ENCODE assay signal across 14 cellular contexts in the genomic region with DNA sequence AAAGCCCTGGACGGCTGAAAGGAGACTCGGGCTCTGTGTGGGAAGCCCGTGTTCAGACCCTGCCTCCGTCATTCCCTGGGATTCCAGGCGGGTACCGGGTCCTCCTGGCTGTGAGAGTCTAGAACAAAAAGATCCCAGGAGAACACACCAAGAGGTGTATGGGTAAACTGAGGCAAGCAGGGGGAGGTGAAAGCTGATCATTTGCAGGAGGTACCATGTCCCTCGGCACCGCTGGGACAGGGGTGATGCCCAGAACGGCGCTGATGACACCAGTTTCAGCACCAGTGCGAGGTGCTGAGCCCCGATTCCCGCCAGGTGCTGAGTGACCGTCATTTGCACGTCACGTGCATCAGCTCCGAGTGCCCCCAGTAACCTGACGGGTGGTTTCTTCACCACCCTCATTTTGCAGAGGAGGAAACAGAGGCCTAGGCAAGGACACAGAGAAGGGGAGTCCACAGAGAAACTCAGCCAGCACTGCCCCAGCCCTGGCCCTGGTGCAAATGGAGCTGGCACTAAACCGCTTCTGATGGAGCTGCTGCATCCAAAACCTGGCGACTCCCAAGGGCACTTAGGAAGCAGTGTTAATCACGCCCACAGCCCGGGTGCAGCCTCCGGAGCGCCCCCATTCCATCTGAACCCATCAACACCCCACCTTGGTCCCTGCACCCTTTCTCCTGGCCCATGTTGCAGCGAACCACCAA. TPM values are rescaled to one million over a fixed set of nuclear protein-coding genes. Genes with fewer than 3 reads are reported as not detected.
DNase-seq lines count a peak whose midpoint lies in the region; ATAC-seq, FAIRE-seq and TF ChIP-seq lines count a peak whose summit lies in the region.
"Had no signal": no experiment of that assay in that cellular context is flagged by ENCODE, and none has a peak within 500 bp of the region (broad histone marks: within the 10 kb centered on the region; RNA-seq: fewer than 3 reads in every experiment).

No MANE protein-coding gene starts in this region.

- no peaks in the 10 kb centered on the region for H3K36me3 Mint-ChIP-seq in natural killer cell
- H3K36me3 Mint-ChIP-seq in natural killer cell treated with Interleukin-12 subunit alpha and Interleukin-12 subunit beta and Interleukin-15 and Interleukin-18, amount 100 ng/mL, for 72 hours: no peaks in the 10 kb centered on the region
- no peaks in the 10 kb centered on the region for H3K36me3 Mint-ChIP-seq in astrocyte (ENCODE audit: low read depth, unreplicated experiment)
- no peaks in the 10 kb centered on the region for H3K36me3 Mint-ChIP-seq in nephron progenitor cell (ENCODE audit: low read depth)
- H3K36me3 Mint-ChIP-seq: activated naive CD4-positive, alpha-beta T cell treated with anti-CD3 and anti-CD28 coated beads, Interleukin-2, amount 50 U/mL, for 24 hours had no signal

- H3K4me3 Mint-ChIP-seq in natural killer cell (no peak overlapping the region), astrocyte (ENCODE audit: unreplicated experiment) (no peak overlapping the region), nephron progenitor cell (no peak overlapping the region)
- no peak overlapping the region for H3K4me3 Mint-ChIP-seq in natural killer cell treated with Interleukin-12 subunit alpha and Interleukin-12 subunit beta and Interleukin-15 and Interleukin-18, amount 100 ng/mL, for 72 hours
- H3K4me3 Mint-ChIP-seq: activated CD4-positive, alpha-beta T cell treated with anti-CD3 and anti-CD28 coated beads for 36 hours; activated naive CD4-positive, alpha-beta T cell treated with anti-CD3 and anti-CD28 coated beads, Interleukin-2, amount 50 U/mL, for 24 hours had no signal

- no peaks in the 10 kb centered on the region for H3K9me3 ChIP-seq in astrocyte (ENCODE audit: insufficient read depth, low read depth, low read length)
- H3K9me3 ChIP-seq: upper lobe of left lung had no signal

- H3K9ac ChIP-seq in astrocyte (ENCODE audit: low read length): no peak overlapping the region

- ATAC-seq in natural killer cell: no peak
- ATAC-seq in natural killer cell treated with Interleukin-12 subunit alpha and Interleukin-12 subunit beta and Interleukin-15 and Interleukin-18, amount 100 ng/mL, for 72 hours: no peak

- H3K79me2 ChIP-seq in astrocyte (ENCODE audit: insufficient read depth, low read length): no peaks in the 10 kb centered on the region

- H3K9me3 Mint-ChIP-seq in natural killer cell (no peaks in the 10 kb centered on the region), astrocyte (ENCODE audit: unreplicated experiment) (peaks cover 1% of the 10 kb centered on the region), nephron progenitor cell (no peaks in the 10 kb centered on the region)
- no peaks in the 10 kb centered on the region for H3K9me3 Mint-ChIP-seq in natural killer cell treated with Interleukin-12 subunit alpha and Interleukin-12 subunit beta and Interleukin-15 and Interleukin-18, amount 100 ng/mL, for 72 hours
- H3K9me3 Mint-ChIP-seq: activated naive CD4-positive, alpha-beta T cell treated with anti-CD3 and anti-CD28 coated beads, Interleukin-2, amount 50 U/mL, for 24 hours had no signal

- TF ChIP-seq CTCF in natural killer cell (IDR thresholded peaks at IDR 0.05): peak; percentile 19
- peak; percentile 11 for TF ChIP-seq CTCF in astrocyte (IDR thresholded peaks at IDR 0.05; ENCODE audit: insufficient read depth, low read depth, low read length)
- peak; percentile 13 for TF ChIP-seq CTCF in nephron progenitor cell (IDR thresholded peaks at IDR 0.05)

- intact Hi-C loops in natural killer cell (cut with micrococcal nuclease) (loop anchor here (1.0 to 10.0 kb wide), 4 partner anchors 148 to 1114 kb away; a partner anchor contains a TSS), head of caudate nucleus (cut with DNase I) (loop anchor here (2.0 to 10.0 kb wide), 2 partner anchors 54 to 108 kb away; no protein-coding TSS in a partner anchor)

- H3K27ac Mint-ChIP-seq in natural killer cell (no peak overlapping the region), astrocyte (ENCODE audit: unreplicated experiment) (no peak overlapping the region), nephron progenitor cell (no peak overlapping the region)
- H3K27ac Mint-ChIP-seq in natural killer cell treated with Interleukin-12 subunit alpha and Interleukin-12 subunit beta and Interleukin-15 and Interleukin-18, amount 100 ng/mL, for 72 hours: peak overlapping the region in 1 of 2 donors; percentile 31
- H3K27ac Mint-ChIP-seq: activated CD4-positive, alpha-beta T cell treated with anti-CD3 and anti-CD28 coated beads for 36 hours; activated naive CD4-positive, alpha-beta T cell treated with anti-CD3 and anti-CD28 coated beads, Interleukin-2, amount 50 U/mL, for 24 hours had no signal

- no peak for DNase-seq in natural killer cell
- no peak for DNase-seq in natural killer cell treated with Interleukin-12 subunit alpha and Interleukin-12 subunit beta and Interleukin-15 and Interleukin-18, amount 100 ng/mL, for 72 hours (ENCODE audit: low spot score)
- no peak for DNase-seq in astrocyte (ENCODE audit: low read depth)
- no peak for DNase-seq in nephron progenitor cell
- no peak for DNase-seq in activated T-cell treated with anti-CD3 and anti-CD28 coated beads for 4 hours
- DNase-seq in NCI-H524 (lab: John Stamatoyannopoulos, UW): no peak
- DNase-seq in head of caudate nucleus: no peak
- no peak for DNase-seq in putamen (ENCODE audit: low spot score)

- H3K27me3 Mint-ChIP-seq in natural killer cell (ENCODE audit: low read depth in 2 of 2) (peaks cover 0 to 8% of the 10 kb centered on the region in 2 donors), astrocyte (ENCODE audit: low read depth, unreplicated experiment) (peaks cover 35% of the 10 kb centered on the region), nephron progenitor cell (ENCODE audit: low read depth, poor library complexity) (peaks cover 15% of the 10 kb centered on the region)
- peaks cover 0 to 4% of the 10 kb centered on the region in 2 donors for H3K27me3 Mint-ChIP-seq in natural killer cell treated with Interleukin-12 subunit alpha and Interleukin-12 subunit beta and Interleukin-15 and Interleukin-18, amount 100 ng/mL, for 72 hours
- H3K27me3 Mint-ChIP-seq: activated CD4-positive, alpha-beta T cell treated with anti-CD3 and anti-CD28 coated beads for 36 hours; activated naive CD4-positive, alpha-beta T cell treated with anti-CD3 and anti-CD28 coated beads, Interleukin-2, amount 50 U/mL, for 24 hours had no signal

- peaks cover 29% of the 10 kb centered on the region for H4K20me1 ChIP-seq in astrocyte (ENCODE audit: insufficient read depth, low read length)

- peaks cover 11 to 16% of the 10 kb centered on the region in 2 donors for H3K4me1 Mint-ChIP-seq in natural killer cell
- H3K4me1 Mint-ChIP-seq in natural killer cell treated with Interleukin-12 subunit alpha and Interleukin-12 subunit beta and Interleukin-15 and Interleukin-18, amount 100 ng/mL, for 72 hours (ENCODE audit: low read depth in 2 of 2): peaks cover 5 to 14% of the 10 kb centered on the region in 2 donors
- no peaks in the 10 kb centered on the region for H3K4me1 Mint-ChIP-seq in astrocyte (ENCODE audit: low read depth, unreplicated experiment)
- H3K4me1 Mint-ChIP-seq in nephron progenitor cell: peaks cover 36% of the 10 kb centered on the region

- H3K36me3 ChIP-seq in astrocyte (ENCODE audit: insufficient read depth, low read length): no peaks in the 10 kb centered on the region
- H3K36me3 ChIP-seq: upper lobe of left lung had no signal

- H3K27ac ChIP-seq in astrocyte (ENCODE audit: low read depth, low read length): no peak overlapping the region
- H3K27ac ChIP-seq: upper lobe of left lung had no signal

- no peak overlapping the region for H3K4me3 ChIP-seq in astrocyte (ENCODE audit: insufficient read depth, low read depth, low read length)
- H3K4me3 ChIP-seq: skin epidermis had no signal

- no peak overlapping the region for H2AFZ ChIP-seq in astrocyte (ENCODE audit: low read depth, low read length)

- FAIRE-seq in astrocyte (lab: Jason Lieb, UNC): no peak
- FAIRE-seq: G401.6 had no signal

- no peak overlapping the region for H3K4me2 ChIP-seq in astrocyte (ENCODE audit: low read length)

- H3K27me3 ChIP-seq in astrocyte (ENCODE audit: insufficient read depth, low read length): peaks cover 4% of the 10 kb centered on the region
- H3K27me3 ChIP-seq: upper lobe of left lung had no signal

- no peaks in the 10 kb centered on the region for H3K4me1 ChIP-seq in astrocyte (ENCODE audit: insufficient read depth, low read length)

RNA-seq across cellular contexts. Expression of a gene that starts 16.8 kb away (rescaled TPM):
- total RNA-seq in natural killer cell: 1 to 10 TPM in 2 of 3 donors, under 1 TPM in 1; 0.73 to 3.3 (median 1.8) TPM
- total RNA-seq in natural killer cell treated with Interleukin-12 subunit alpha and Interleukin-12 subunit beta and Interleukin-15 and Interleukin-18, amount 100 ng/mL, for 72 hours: 10 to 100 TPM in 1 of 2 donors, 1 to 10 TPM in 1; 3.0 to 12.7 TPM
- 3.4 and 5.1 TPM in 2 replicates for total RNA-seq in astrocyte

RNA-seq across cellular contexts. Expression of a gene that starts 36.9 kb away (rescaled TPM):
- total RNA-seq in natural killer cell: 100 to 1,000 TPM in 1 of 3 donors, 10 to 100 TPM in 2; 80.9 to 110 (median 85.1) TPM
- 100 to 1,000 TPM; 431 to 450 TPM for total RNA-seq in natural killer cell treated with Interleukin-12 subunit alpha and Interleukin-12 subunit beta and Interleukin-15 and Interleukin-18, amount 100 ng/mL, for 72 hours
- total RNA-seq in astrocyte: 179 and 200 TPM in 2 replicates

RNA-seq across cellular contexts. Expression of a gene that starts 57.5 kb away (rescaled TPM):
- total RNA-seq in natural killer cell (100 to 1,000 TPM; 194 to 202 (median 196) TPM), astrocyte (1.3 and 1.6 TPM in 2 replicates)
- 100 to 1,000 TPM; 249 to 276 TPM for total RNA-seq in natural killer cell treated with Interleukin-12 subunit alpha and Interleukin-12 subunit beta and Interleukin-15 and Interleukin-18, amount 100 ng/mL, for 72 hours
- total RNA-seq: H4 had no signal

Comparison
In these comparisons a context has a peak if more than half of its experiments do, and no peak if none do; other contexts are left out.
1. RNA of a gene that starts 57.5 kb away (total RNA-seq): 249 to 276 TPM in natural killer cell treated with Interleukin-12 subunit alpha and Interleukin-12 subunit beta and Interleukin-15 and Interleukin-18, amount 100 ng/mL, for 72 hours and 194 to 202 TPM in natural killer cell; 1.3 to 1.6 TPM in astrocyte; every median in the first group is over 10 times any median in the second.
2. Peak in every context shown above with its lines, with median percentiles within 50 percentile points of each other: CTCF ChIP-seq.